In the genomic region with DNA sequence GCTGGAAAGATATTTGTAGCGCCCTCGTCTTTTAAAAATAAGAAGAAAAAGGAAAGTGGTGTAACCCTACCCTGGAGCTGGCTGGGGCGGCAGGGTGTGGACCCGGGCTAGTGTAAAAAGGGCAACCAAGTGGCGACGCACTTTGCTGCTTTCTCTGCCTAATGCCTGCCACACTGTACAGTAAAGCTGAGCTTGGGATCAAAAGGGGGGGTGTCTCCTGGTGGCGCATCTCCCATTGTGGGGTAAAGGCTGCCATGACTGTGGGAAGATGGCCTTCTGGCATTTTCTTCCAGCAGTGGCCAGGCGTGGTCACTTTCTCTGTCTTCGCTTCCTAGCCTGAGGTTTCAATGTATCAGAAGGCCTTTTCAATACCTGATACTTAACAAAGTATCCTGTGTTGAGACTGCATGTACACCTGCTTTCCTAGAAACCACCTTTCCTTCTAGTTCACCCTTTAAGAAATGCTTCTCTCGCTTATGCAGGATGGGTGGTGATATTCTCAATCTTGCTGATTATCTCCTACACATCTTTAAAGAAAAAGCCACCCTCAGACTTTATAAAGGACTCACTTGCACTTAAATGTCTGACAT, we compare ENCODE assay signal across 1 cellular context.
TF ChIP-seq lines count a peak whose summit lies in the region.

No MANE protein-coding gene starts in this region.

TF ChIP-seq in HEK293, 187 proteins besides CTCF, POLR2A, EP300 and RAD21:
- TF ChIP-seq, protein P1, sequence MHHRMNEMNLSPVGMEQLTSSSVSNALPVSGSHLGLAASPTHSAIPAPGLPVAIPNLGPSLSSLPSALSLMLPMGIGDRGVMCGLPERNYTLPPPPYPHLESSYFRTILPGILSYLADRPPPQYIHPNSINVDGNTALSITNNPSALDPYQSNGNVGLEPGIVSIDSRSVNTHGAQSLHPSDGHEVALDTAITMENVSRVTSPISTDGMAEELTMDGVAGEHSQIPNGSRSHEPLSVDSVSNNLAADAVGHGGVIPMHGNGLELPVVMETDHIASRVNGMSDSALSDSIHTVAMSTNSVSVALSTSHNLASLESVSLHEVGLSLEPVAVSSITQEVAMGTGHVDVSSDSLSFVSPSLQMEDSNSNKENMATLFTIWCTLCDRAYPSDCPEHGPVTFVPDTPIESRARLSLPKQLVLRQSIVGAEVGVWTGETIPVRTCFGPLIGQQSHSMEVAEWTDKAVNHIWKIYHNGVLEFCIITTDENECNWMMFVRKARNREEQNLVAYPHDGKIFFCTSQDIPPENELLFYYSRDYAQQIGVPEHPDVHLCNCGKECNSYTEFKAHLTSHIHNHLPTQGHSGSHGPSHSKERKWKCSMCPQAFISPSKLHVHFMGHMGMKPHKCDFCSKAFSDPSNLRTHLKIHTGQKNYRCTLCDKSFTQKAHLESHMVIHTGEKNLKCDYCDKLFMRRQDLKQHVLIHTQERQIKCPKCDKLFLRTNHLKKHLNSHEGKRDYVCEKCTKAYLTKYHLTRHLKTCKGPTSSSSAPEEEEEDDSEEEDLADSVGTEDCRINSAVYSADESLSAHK (tag by site-specific recombination; IDR thresholded peaks at IDR 0.05), result peak; percentile 74
- TF ChIP-seq, protein P2, sequence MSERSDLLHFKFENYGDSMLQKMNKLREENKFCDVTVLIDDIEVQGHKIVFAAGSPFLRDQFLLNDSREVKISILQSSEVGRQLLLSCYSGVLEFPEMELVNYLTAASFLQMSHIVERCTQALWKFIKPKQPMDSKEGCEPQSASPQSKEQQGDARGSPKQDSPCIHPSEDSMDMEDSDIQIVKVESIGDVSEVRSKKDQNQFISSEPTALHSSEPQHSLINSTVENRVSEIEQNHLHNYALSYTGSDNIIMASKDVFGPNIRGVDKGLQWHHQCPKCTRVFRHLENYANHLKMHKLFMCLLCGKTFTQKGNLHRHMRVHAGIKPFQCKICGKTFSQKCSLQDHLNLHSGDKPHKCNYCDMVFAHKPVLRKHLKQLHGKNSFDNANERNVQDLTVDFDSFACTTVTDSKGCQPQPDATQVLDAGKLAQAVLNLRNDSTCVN (tag by site-specific recombination; optimal IDR thresholded peaks at IDR 0.05), result no peak
- TF ChIP-seq ZFP69B (tag by site-specific recombination; IDR thresholded peaks at IDR 0.05) (peak; percentile 93), ZNF223 (tag by site-specific recombination; IDR thresholded peaks at IDR 0.05) (no peak), ZNF184 (tag by site-specific recombination; IDR thresholded peaks at IDR 0.05) (no peak), KLF1 (tag by site-specific recombination; IDR thresholded peaks at IDR 0.05) (no peak), ZNF140 (tag by site-specific recombination; IDR thresholded peaks at IDR 0.05) (no peak), GLIS1 (tag by site-specific recombination; IDR thresholded peaks at IDR 0.05) (no peak), ZNF248 (tag by site-specific recombination; IDR thresholded peaks at IDR 0.05) (no peak), ZNF544 (tag by site-specific recombination; IDR thresholded peaks at IDR 0.05) (no peak), ZNF585B (tag by site-specific recombination; IDR thresholded peaks at IDR 0.05) (no peak), YY1 (tag by site-specific recombination; IDR thresholded peaks at IDR 0.05) (peak; percentile 44; the same call in 1 of the 2 replicates), ZNF354C (tag by site-specific recombination; IDR thresholded peaks at IDR 0.05; ENCODE audit: borderline replicate concordance, low read depth) (no peak), SALL2 (tag by site-specific recombination; IDR thresholded peaks at IDR 0.05; ENCODE audit: borderline replicate concordance) (no peak), FEZF1 (tag by site-specific recombination; IDR thresholded peaks at IDR 0.05) (peak; percentile 93), ZNF24 (tag by site-specific recombination; IDR thresholded peaks at IDR 0.05) (no peak), ZNF660 (tag by site-specific recombination; IDR thresholded peaks at IDR 0.05) (no peak), ZNF677 (tag by site-specific recombination; IDR thresholded peaks at IDR 0.05) (no peak)
- TF ChIP-seq, protein P3, sequence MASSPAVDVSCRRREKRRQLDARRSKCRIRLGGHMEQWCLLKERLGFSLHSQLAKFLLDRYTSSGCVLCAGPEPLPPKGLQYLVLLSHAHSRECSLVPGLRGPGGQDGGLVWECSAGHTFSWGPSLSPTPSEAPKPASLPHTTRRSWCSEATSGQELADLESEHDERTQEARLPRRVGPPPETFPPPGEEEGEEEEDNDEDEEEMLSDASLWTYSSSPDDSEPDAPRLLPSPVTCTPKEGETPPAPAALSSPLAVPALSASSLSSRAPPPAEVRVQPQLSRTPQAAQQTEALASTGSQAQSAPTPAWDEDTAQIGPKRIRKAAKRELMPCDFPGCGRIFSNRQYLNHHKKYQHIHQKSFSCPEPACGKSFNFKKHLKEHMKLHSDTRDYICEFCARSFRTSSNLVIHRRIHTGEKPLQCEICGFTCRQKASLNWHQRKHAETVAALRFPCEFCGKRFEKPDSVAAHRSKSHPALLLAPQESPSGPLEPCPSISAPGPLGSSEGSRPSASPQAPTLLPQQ (tag by site-specific recombination; IDR thresholded peaks at IDR 0.05), result peak; percentile 97
TF ChIP-seq in HEK293: peak in this region for 5.
